Comparison of ENCODE assay signal across 13 cellular contexts in the genomic region with DNA sequence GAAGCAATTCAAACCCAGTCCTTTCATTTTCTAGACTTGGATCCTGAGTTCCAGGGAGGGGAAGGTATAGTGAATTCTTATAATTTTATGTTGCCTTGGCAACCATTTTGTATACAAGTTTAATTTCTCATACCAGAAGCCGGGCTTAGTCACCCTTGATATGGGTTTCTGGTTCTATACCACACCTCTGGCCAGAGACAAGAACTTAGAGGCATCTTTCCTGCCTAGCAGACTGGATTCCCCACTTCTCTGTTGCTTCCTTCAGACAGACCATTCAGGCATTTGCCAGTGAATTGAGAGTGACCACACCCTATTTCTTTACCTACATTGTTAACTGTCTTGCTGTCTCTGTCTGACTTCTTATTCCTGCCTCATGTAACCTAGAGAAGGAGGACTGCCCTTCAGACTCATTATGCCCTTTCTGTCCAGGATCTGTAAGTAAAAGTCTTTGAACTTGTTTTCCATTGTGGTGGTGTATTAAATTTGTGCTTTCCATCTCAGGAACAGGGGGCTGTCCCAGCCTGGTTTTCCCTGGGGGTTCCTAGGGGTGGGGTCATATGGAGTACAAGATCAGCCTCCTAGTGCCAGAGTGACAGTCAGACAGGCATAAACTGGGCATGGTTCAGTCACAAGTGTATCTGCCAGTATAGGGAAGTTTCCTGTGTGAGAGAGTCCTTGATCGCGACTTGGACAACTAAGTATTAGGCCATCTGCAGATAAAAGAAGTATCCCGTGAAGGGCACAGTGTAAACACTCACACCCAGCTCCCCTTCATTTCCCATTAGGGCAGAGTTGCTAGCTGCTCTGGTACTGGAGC. TPM values are rescaled to one million over a fixed set of nuclear protein-coding genes. Genes with fewer than 3 reads are reported as not detected.
A peak's percentile ranks its signal among the peaks of the same experiment; 100 is the strongest.
DNase-seq lines count a peak whose midpoint lies in the region; ATAC-seq and TF ChIP-seq lines count a peak whose summit lies in the region.
"Had no signal": no experiment of that assay in that cellular context is flagged by ENCODE, and none has a peak within 500 bp of the region (broad histone marks: within the 10 kb centered on the region; RNA-seq: fewer than 3 reads in every experiment).

No MANE protein-coding gene starts in this region.

- H3K27ac ChIP-seq in ACC112 (ENCODE audit: low read depth, low read length): peak overlapping the region; percentile 84; the same call in 1 of the 2 replicates
- no peak overlapping the region for H3K27ac ChIP-seq in vagina
- H3K27ac ChIP-seq: esophagus squamous epithelium, left ventricle myocardium inferior, right lobe of liver had no signal

- H3K9me3 ChIP-seq in vagina: no peaks in the 10 kb centered on the region
- H3K9me3 ChIP-seq: esophagus squamous epithelium, left ventricle myocardium inferior, right lobe of liver had no signal

- no peak for TF ChIP-seq POLR2A in vagina (IDR thresholded peaks at IDR 0.05)

- ATAC-seq in HG03175 (IDR thresholded peaks at IDR 0.05; ENCODE audit: unreplicated experiment): peak; percentile 75
- peak; percentile 44 for ATAC-seq in esophagus mucosa
- ATAC-seq in Right ventricle myocardium superior (ENCODE audit: poor library complexity): no peak
- ATAC-seq: right lobe of liver had no signal

- H3K36me3 ChIP-seq in ACC112 (ENCODE audit: insufficient read depth, low read length) (no peaks in the 10 kb centered on the region), vagina (no peaks in the 10 kb centered on the region)
- H3K36me3 ChIP-seq: esophagus squamous epithelium, left ventricle myocardium inferior, right lobe of liver had no signal

- H3K4me3 Mint-ChIP-seq in activated CD4-positive, alpha-beta memory T cell treated with anti-CD3 and anti-CD28 coated beads for 36 hours: peak overlapping the region; percentile 41
- H3K4me3 Mint-ChIP-seq in nephron progenitor cell: no peak overlapping the region

- no peaks in the 10 kb centered on the region for H3K79me2 ChIP-seq in ACC112 (ENCODE audit: control insufficient read depth, insufficient read depth, low read length, unreplicated experiment)

- no peaks in the 10 kb centered on the region for H3K27me3 ChIP-seq in ACC112 (ENCODE audit: insufficient read depth, low read length)
- no peaks in the 10 kb centered on the region for H3K27me3 ChIP-seq in vagina
- H3K27me3 ChIP-seq: esophagus squamous epithelium, right lobe of liver had no signal

- peaks cover 76% of the 10 kb centered on the region for H3K4me1 Mint-ChIP-seq in activated CD4-positive, alpha-beta memory T cell treated with anti-CD3 and anti-CD28 coated beads for 36 hours (ENCODE audit: low read depth)
- peaks cover 19% of the 10 kb centered on the region for H3K4me1 Mint-ChIP-seq in nephron progenitor cell

- no peak overlapping the region for H2AFZ ChIP-seq in ACC112 (ENCODE audit: low read length, unreplicated experiment)

- no peaks in the 10 kb centered on the region for H3K9me3 Mint-ChIP-seq in activated CD4-positive, alpha-beta memory T cell treated with anti-CD3 and anti-CD28 coated beads for 36 hours
- H3K9me3 Mint-ChIP-seq in nephron progenitor cell: no peaks in the 10 kb centered on the region

- H3K27me3 Mint-ChIP-seq in activated CD4-positive, alpha-beta memory T cell treated with anti-CD3 and anti-CD28 coated beads for 36 hours: no peaks in the 10 kb centered on the region
- peaks cover 2% of the 10 kb centered on the region for H3K27me3 Mint-ChIP-seq in nephron progenitor cell (ENCODE audit: low read depth, poor library complexity)

- peaks cover 28% of the 10 kb centered on the region for H3K4me1 ChIP-seq in ACC112 (ENCODE audit: control insufficient read depth, insufficient read depth, low read length, unreplicated experiment)
- H3K4me1 ChIP-seq in vagina: no peaks in the 10 kb centered on the region
- H3K4me1 ChIP-seq: left ventricle myocardium inferior had no signal

- H3K36me3 Mint-ChIP-seq in activated CD4-positive, alpha-beta memory T cell treated with anti-CD3 and anti-CD28 coated beads for 36 hours: peaks cover 61% of the 10 kb centered on the region
- H3K36me3 Mint-ChIP-seq in nephron progenitor cell (ENCODE audit: low read depth): no peaks in the 10 kb centered on the region

- H3K4me3 ChIP-seq in ACC112 (ENCODE audit: low read depth, low read length): no peak overlapping the region
- H3K4me3 ChIP-seq in vagina: no peak overlapping the region
- H3K4me3 ChIP-seq: esophagus squamous epithelium, left ventricle myocardium inferior, right lobe of liver had no signal

- intact Hi-C loops in activated CD4-positive, alpha-beta memory T cell treated with anti-CD3 and anti-CD28 coated beads for 36 hours (cut with micrococcal nuclease): loop anchor here (1.0 to 5.0 kb wide), 5 partner anchors 10 to 516 kb away; a partner anchor contains a TSS
- intact Hi-C loops in Right ventricle myocardium superior (cut with DNase I): no loop called here
- intact Hi-C loops in vagina (cut with DNase I): no loop called here

- peak; percentile 57 for DNase-seq in activated CD4-positive, alpha-beta memory T cell treated with anti-CD3 and anti-CD28 coated beads for 36 hours
- DNase-seq in Right ventricle myocardium superior (no peak), SKM-1 (lab: John Stamatoyannopoulos, UW; ENCODE audit: unreplicated experiment) (no peak), nephron progenitor cell (no peak), vagina (ENCODE audit: extremely low spot score in 2 of 2) (no peak)
- DNase-seq: amygdala, esophagus squamous epithelium, left ventricle myocardium inferior, NCI-H526 treated with DMSO at 0.1 percent for 48 hours, right lobe of liver had no signal

- CTCF ChIA-PET in activated CD4-positive, alpha-beta memory T cell treated with anti-CD3 and anti-CD28 coated beads for 36 hours (lab: Charles Lee): interaction anchor here (0.6 to 15.1 kb wide), 2 partner anchors 45 to 224 kb away, joined by 3 to 242 read pairs; a partner anchor contains a TSS

- H3K27ac Mint-ChIP-seq in activated CD4-positive, alpha-beta memory T cell treated with anti-CD3 and anti-CD28 coated beads for 36 hours: peak overlapping the region; percentile 81
- no peak overlapping the region for H3K27ac Mint-ChIP-seq in nephron progenitor cell

- TF ChIP-seq CTCF in nephron progenitor cell (IDR thresholded peaks at IDR 0.05) (no peak), vagina (IDR thresholded peaks at IDR 0.05) (no peak)

- POLR2A ChIA-PET in activated CD4-positive, alpha-beta memory T cell treated with anti-CD3 and anti-CD28 coated beads for 36 hours (lab: Charles Lee): no interaction called here

RNA-seq across cellular contexts. Expression of a gene that starts 27.4 kb away (rescaled TPM):
- total RNA-seq in activated CD4-positive, alpha-beta memory T cell treated with anti-CD3 and anti-CD28 coated beads for 36 hours: 10 to 100 TPM; 37.9 to 38.7 TPM
- total RNA-seq in esophagus mucosa: 0.20 TPM
- total RNA-seq in Right ventricle myocardium superior: 0.46 TPM
- 4.2 TPM for total RNA-seq in vagina
